ENCODE assay signal across 28 cellular contexts in the genomic region with DNA sequence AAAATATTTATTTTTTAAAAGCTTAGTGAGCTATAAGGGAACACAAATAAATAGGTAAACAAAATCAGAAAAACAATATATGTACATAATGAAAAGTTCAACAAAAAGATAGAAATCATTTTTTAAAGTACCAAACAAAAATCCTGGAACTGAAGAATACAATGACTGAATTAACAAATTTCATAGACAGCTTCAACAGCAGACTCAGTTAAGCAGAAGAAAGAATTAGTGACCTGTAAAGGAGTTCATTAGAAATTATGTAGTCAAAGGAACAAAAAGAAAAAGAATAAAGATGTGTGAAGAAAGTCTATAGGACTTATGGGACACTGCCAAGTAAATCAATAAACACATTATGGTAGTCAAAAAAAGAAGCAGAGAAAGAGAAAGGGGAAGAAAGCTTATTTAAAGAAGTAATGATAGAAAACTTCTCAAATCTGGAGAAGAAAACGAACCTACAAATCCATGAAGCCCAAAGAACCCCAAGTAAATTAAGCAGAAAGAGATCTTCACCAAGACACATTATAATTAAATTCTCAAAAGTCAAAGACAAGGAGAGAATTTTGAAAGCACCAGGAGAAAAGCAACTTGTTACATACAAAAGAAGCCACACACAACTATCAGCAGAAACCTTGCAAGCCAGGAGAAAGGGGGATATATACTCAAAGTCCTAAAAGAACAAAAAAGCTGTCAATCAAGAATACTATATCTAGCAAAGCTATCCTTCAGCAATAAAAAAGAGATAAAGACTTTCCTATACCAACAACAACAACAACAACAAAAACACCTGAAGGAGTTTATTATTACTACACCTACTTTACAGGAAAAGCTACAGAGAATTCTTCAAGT.
"Had no signal": no experiment of that assay in that cellular context is flagged by ENCODE, and none has a peak within 500 bp of the region (broad histone marks: within the 10 kb centered on the region; RNA-seq: fewer than 3 reads in every experiment).

No MANE protein-coding gene starts in this region.

- DNase-seq: activated CD4-positive, alpha-beta memory T cell treated with anti-CD3 and anti-CD28 coated beads, Interleukin-2, amount 10 ng/mL, durations not matched to agents 7 days and 5 days; activated CD4-positive, alpha-beta T cell treated with anti-CD3 and anti-CD28 coated beads for 1 hour; activated CD4-positive, alpha-beta T cell treated with anti-CD3 and anti-CD28 coated beads for 4 hours; activated CD4-positive, alpha-beta T cell treated with anti-CD3 and anti-CD28 coated beads, Interleukin-2, amount 10 ng/mL, durations not matched to agents 7 days and 5 days; activated CD4-positive, alpha-beta T cell treated with anti-CD3 and anti-CD28 coated beads, Interleukin-2, amount 50 U/mL, for 4 hours; activated CD4-positive, CD25-positive, alpha-beta regulatory T cell; activated CD8-positive, alpha-beta memory T cell treated with anti-CD3 and anti-CD28 coated beads, Interleukin-2, amount 50 U/mL, for 48 hours; activated gamma-delta T cell; activated naive CD4-positive, alpha-beta T cell; activated naive CD4-positive, alpha-beta T cell treated with anti-CD3 and anti-CD28 coated beads, Interleukin-2, amount 10 ng/mL, durations not matched to agents 7 days and 5 days; activated naive CD8-positive, alpha-beta T cell treated with anti-CD3 and anti-CD28 coated beads, Interleukin-2, amount 10 ng/mL, durations not matched to agents 7 days and 5 days; activated T-cell treated with anti-CD3 and anti-CD28 coated beads for 4 hours; activated T-cell treated with anti-CD3 and anti-CD28 coated beads, Interleukin-2, amount 50 U/mL, for 24 hours; activated T-cell treated with anti-CD3 and anti-CD28 coated beads, Interleukin-2, amount 50 U/mL, for 72 hours; central memory CD4-positive, alpha-beta T cell; cerebellar nuclear complex; dorsolateral prefrontal cortex; effector memory CD4-positive, alpha-beta T cell; endodermal cell; foreskin fibroblast; head of caudate nucleus; T-helper 2 cell had no signal

- H3K4me1 ChIP-seq: ascending aorta, breast epithelium had no signal

- H3K36me3 ChIP-seq: ascending aorta, breast epithelium, cardiac muscle cell had no signal

- H3K4me3 ChIP-seq: ascending aorta, breast epithelium, cardiac muscle cell, coronary artery, dorsolateral prefrontal cortex had no signal

- H3K27me3 ChIP-seq: ascending aorta, breast epithelium, cardiac muscle cell, dorsolateral prefrontal cortex had no signal

- ATAC-seq: activated naive CD4-positive, alpha-beta T cell treated with anti-CD3 and anti-CD28 coated beads, Interleukin-2, amount 50 U/mL, for 72 hours; activated T-cell treated with anti-CD3 and anti-CD28 coated beads, Interleukin-2, amount 50 U/mL, for 72 hours; esophagus mucosa had no signal

- H3K27ac ChIP-seq: ascending aorta, breast epithelium, cardiac muscle cell, coronary artery, dorsolateral prefrontal cortex had no signal
